Comparison of ENCODE assay signal across 1 cellular context in genomic region chr3:62678841-62679240, GRCh38.
A peak's percentile ranks its signal among the peaks of the same experiment; 100 is the strongest.
TF ChIP-seq lines count a peak whose summit lies in the region.

No MANE protein-coding gene starts in this region.

TF ChIP-seq in H1, 55 proteins besides CTCF, POLR2A, EP300 and RAD21:
- peak; percentile 6 for TF ChIP-seq NANOG (IDR thresholded peaks at IDR 0.05; ENCODE audit: insufficient read depth, low read depth, low read length, poor library complexity, severe bottlenecking)
- no peak for TF ChIP-seq CBX8 (IDR thresholded peaks at IDR 0.05; ENCODE audit: borderline replicate concordance, low read depth, low read length)
- peak; percentile 67; the same call in 1 of the 2 replicates for TF ChIP-seq SP4 (IDR thresholded peaks at IDR 0.05; ENCODE audit: low read length)
- TF ChIP-seq TEAD4 (IDR thresholded peaks at IDR 0.05; ENCODE audit: low read depth, low read length): peak; percentile 52; the same call in 1 of the 2 replicates
- peak; percentile 45; the same call in 1 of the 2 replicates for TF ChIP-seq YY1 (IDR thresholded peaks at IDR 0.05; ENCODE audit: low read depth, low read length)
- TF ChIP-seq PHF8 (conservative IDR thresholded peaks at IDR 0.05; ENCODE audit: low read depth, low read length): no peak
- peak; percentile 88 for TF ChIP-seq TCF12 (IDR thresholded peaks at IDR 0.05; ENCODE audit: low read depth, low read length)
- TF ChIP-seq SP1 (IDR thresholded peaks at IDR 0.05; ENCODE audit: low read depth, low read length): peak; percentile 76
- peak; percentile 44 to 97; a peak in 3 of 4 replicates for TF ChIP-seq HDAC2 (IDR thresholded peaks at IDR 0.05; ENCODE audit: borderline replicate concordance in 1 of 2, low read depth in 2 of 2, low read length in 2 of 2)
- no peak for TF ChIP-seq TBP (IDR thresholded peaks at IDR 0.05; ENCODE audit: low read depth, low read length)
- peak; percentile 69 to 78 for TF ChIP-seq BCL11A (IDR thresholded peaks at IDR 0.05; ENCODE audit: low read depth in 2 of 2, low read length in 2 of 2)
- TF ChIP-seq BRCA1 (IDR thresholded peaks at IDR 0.05; ENCODE audit: low read depth, low read length): no peak
- no peak for TF ChIP-seq TAF1 (IDR thresholded peaks at IDR 0.05; ENCODE audit: low read depth, low read length)
- TF ChIP-seq JUND (IDR thresholded peaks at IDR 0.05; ENCODE audit: low read length): no peak
- TF ChIP-seq SAP30 (IDR thresholded peaks at IDR 0.05; ENCODE audit: insufficient read depth, insufficient replicate concordance, low read length): no peak
- TF ChIP-seq, protein P1, sequence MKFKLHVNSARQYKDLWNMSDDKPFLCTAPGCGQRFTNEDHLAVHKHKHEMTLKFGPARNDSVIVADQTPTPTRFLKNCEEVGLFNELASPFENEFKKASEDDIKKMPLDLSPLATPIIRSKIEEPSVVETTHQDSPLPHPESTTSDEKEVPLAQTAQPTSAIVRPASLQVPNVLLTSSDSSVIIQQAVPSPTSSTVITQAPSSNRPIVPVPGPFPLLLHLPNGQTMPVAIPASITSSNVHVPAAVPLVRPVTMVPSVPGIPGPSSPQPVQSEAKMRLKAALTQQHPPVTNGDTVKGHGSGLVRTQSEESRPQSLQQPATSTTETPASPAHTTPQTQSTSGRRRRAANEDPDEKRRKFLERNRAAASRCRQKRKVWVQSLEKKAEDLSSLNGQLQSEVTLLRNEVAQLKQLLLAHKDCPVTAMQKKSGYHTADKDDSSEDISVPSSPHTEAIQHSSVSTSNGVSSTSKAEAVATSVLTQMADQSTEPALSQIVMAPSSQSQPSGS (IDR thresholded peaks at IDR 0.05; ENCODE audit: low read length): peak; percentile 32; the same call in 1 of the 2 replicates
- TF ChIP-seq CHD7 (IDR thresholded peaks at IDR 0.05; ENCODE audit: insufficient replicate concordance, low read length): peak; percentile 87
